In genomic region chr7:73967832-73968295, GRCh38 we compare ENCODE assay signal across 23 cellular contexts.
DNase-seq lines count a peak whose midpoint lies in the region; ATAC-seq, FAIRE-seq and TF ChIP-seq lines count a peak whose summit lies in the region.
"Had no signal": no experiment of that assay in that cellular context is flagged by ENCODE, and none has a peak within 500 bp of the region (broad histone marks: within the 10 kb centered on the region; RNA-seq: fewer than 3 reads in every experiment).

No MANE protein-coding gene starts in this region.

- H3K9me3 Mint-ChIP-seq in activated CD8-positive, alpha-beta memory T cell treated with anti-CD3 and anti-CD28 coated beads, Interleukin-2, amount 10 ng/mL, durations not matched to agents 7 days and 5 days (ENCODE audit: low read depth), result peaks cover 9% of the 10 kb centered on the region

- no peak overlapping the region for H3K27ac Mint-ChIP-seq in activated CD8-positive, alpha-beta memory T cell treated with anti-CD3 and anti-CD28 coated beads, Interleukin-2, amount 10 ng/mL, durations not matched to agents 7 days and 5 days
- H3K27ac Mint-ChIP-seq: CD4-positive, CD25-positive, alpha-beta regulatory T cell; HFFc6 had no signal

- no peak for TF ChIP-seq CTCF in kidney (IDR thresholded peaks at IDR 0.05; ENCODE audit: borderline replicate concordance, extremely low read depth, insufficient read depth)
- no peak for TF ChIP-seq CTCF in osteoblast (IDR thresholded peaks at IDR 0.05; ENCODE audit: extremely low read depth, low read depth, low read length)
- no peak for TF ChIP-seq CTCF in thoracic aorta (IDR thresholded peaks at IDR 0.05)
- TF ChIP-seq CTCF in RWPE1 (conservative IDR thresholded peaks at IDR 0.05; ENCODE audit: low read depth), result no peak

- H3K4me3 Mint-ChIP-seq in activated CD8-positive, alpha-beta memory T cell treated with anti-CD3 and anti-CD28 coated beads, Interleukin-2, amount 10 ng/mL, durations not matched to agents 7 days and 5 days, result no peak overlapping the region
- H3K4me3 Mint-ChIP-seq: CD4-positive, CD25-positive, alpha-beta regulatory T cell; HFFc6; IgD-negative memory B cell had no signal

- no peak overlapping the region for H3K4me2 ChIP-seq in osteoblast (ENCODE audit: insufficient read depth, low read length)

- no peaks in the 10 kb centered on the region for H3K36me3 ChIP-seq in kidney (ENCODE audit: control insufficient read depth in 1 of 2, insufficient read depth in 2 of 2, low read length in 2 of 2)
- no peaks in the 10 kb centered on the region for H3K36me3 ChIP-seq in osteoblast (ENCODE audit: insufficient read depth, low read length)
- no peaks in the 10 kb centered on the region for H3K36me3 ChIP-seq in thoracic aorta
- H3K36me3 ChIP-seq: Peyer's patch, SJSA1 had no signal

- no peaks in the 10 kb centered on the region for H3K27me3 Mint-ChIP-seq in activated CD8-positive, alpha-beta memory T cell treated with anti-CD3 and anti-CD28 coated beads, Interleukin-2, amount 10 ng/mL, durations not matched to agents 7 days and 5 days
- H3K27me3 Mint-ChIP-seq: CD4-positive, CD25-positive, alpha-beta regulatory T cell had no signal

- H3K36me3 Mint-ChIP-seq in activated CD8-positive, alpha-beta memory T cell treated with anti-CD3 and anti-CD28 coated beads, Interleukin-2, amount 10 ng/mL, durations not matched to agents 7 days and 5 days, result peaks cover 2% of the 10 kb centered on the region
- H3K36me3 Mint-ChIP-seq: CD4-positive, CD25-positive, alpha-beta regulatory T cell; IgD-negative memory B cell had no signal

- no peak overlapping the region for H3K9ac ChIP-seq in kidney (ENCODE audit: low read length in 2 of 2)
- H3K9ac ChIP-seq: GM23248 had no signal

- peak; percentile 23 for DNase-seq in activated CD8-positive, alpha-beta memory T cell treated with anti-CD3 and anti-CD28 coated beads, Interleukin-2, amount 10 ng/mL, durations not matched to agents 7 days and 5 days
- DNase-seq in kidney, result peak; percentile 57
- peak; percentile 8 for DNase-seq in osteoblast (ENCODE audit: insufficient read length, low spot score, missing footprints)
- DNase-seq in thoracic aorta (ENCODE audit: low spot score), result no peak
- no peak for DNase-seq in RWPE1 (ENCODE audit: low spot score)
- DNase-seq in NCI-H524 (lab: John Stamatoyannopoulos, UW), result no peak
- DNase-seq: CD4-positive, CD25-positive, alpha-beta regulatory T cell; COR-L47; DMS 273 treated with DMSO at 0.1 percent for 48 hours; DMS79 treated with DMSO at 0.1 percent for 48 hours; HFFc6; Karpas-422; NCI-H1105 treated with DMSO at 0.1 percent for 48 hours; NCI-H2029 treated with DMSO at 0.1 percent for 48 hours; NCI-H2171; NCI-H345; NCI-H524 treated with DMSO at 0.1 percent for 48 hours had no signal

- H3K9me3 ChIP-seq in kidney (ENCODE audit: control insufficient read depth in 1 of 2, low read length in 2 of 2), result peaks cover 0 to 12% of the 10 kb centered on the region in 2 donors
- no peaks in the 10 kb centered on the region for H3K9me3 ChIP-seq in osteoblast (ENCODE audit: low read depth, low read length)
- H3K9me3 ChIP-seq in thoracic aorta, result peaks cover 9% of the 10 kb centered on the region

- CTCF ChIA-PET in activated CD8-positive, alpha-beta memory T cell treated with anti-CD3 and anti-CD28 coated beads, Interleukin-2, amount 10 ng/mL, durations not matched to agents 7 days and 5 days (lab: Charles Lee), result no interaction called here
- CTCF ChIA-PET in RWPE1 (lab: Yijun Ruan, JAX), result no interaction called here

- H2AFZ ChIP-seq in osteoblast (ENCODE audit: low read length), result no peak overlapping the region
- H2AFZ ChIP-seq: GM23248 had no signal

- intact Hi-C loops in kidney (cut with DNase I), result no loop called here

- FAIRE-seq in kidney (lab: Jason Lieb, UNC), result no peak
- FAIRE-seq: GM12878 had no signal

- H3K4me1 ChIP-seq in kidney (ENCODE audit: control insufficient read depth in 1 of 2, insufficient read depth in 1 of 2, low read depth in 1 of 2, low read length in 2 of 2) (no peaks in the 10 kb centered on the region), osteoblast (ENCODE audit: insufficient read depth, low read length) (no peaks in the 10 kb centered on the region), thoracic aorta (ENCODE audit: control insufficient read depth in 1 of 2, low read depth in 2 of 2) (peaks cover 19 to 48% of the 10 kb centered on the region in 2 donors)
- H3K4me1 ChIP-seq: Peyer's patch, SJSA1 had no signal

- H3K4me3 ChIP-seq in kidney (ENCODE audit: low read length in 2 of 2) (no peak overlapping the region), osteoblast (ENCODE audit: insufficient read depth, low read length) (no peak overlapping the region), thoracic aorta (no peak overlapping the region)
- H3K4me3 ChIP-seq: GM12878, GM23248, Peyer's patch, SJSA1 had no signal

- POLR2A ChIA-PET in RWPE1 (lab: Yijun Ruan, JAX; ENCODE audit: low non-redundant PET), result no interaction called here

- H3K27ac ChIP-seq in kidney (ENCODE audit: low read depth in 2 of 2, low read length in 2 of 2), result no peak overlapping the region
- no peak overlapping the region for H3K27ac ChIP-seq in osteoblast (ENCODE audit: low read depth, low read length)
- H3K27ac ChIP-seq in thoracic aorta, result peak overlapping the region; percentile 46 to 79
- no peak overlapping the region for H3K27ac ChIP-seq in RWPE1
- H3K27ac ChIP-seq: GM23248, Peyer's patch, SJSA1 had no signal

- H3K79me2 ChIP-seq in osteoblast (ENCODE audit: insufficient read depth, low read length), result no peaks in the 10 kb centered on the region

- H3K4me1 Mint-ChIP-seq in activated CD8-positive, alpha-beta memory T cell treated with anti-CD3 and anti-CD28 coated beads, Interleukin-2, amount 10 ng/mL, durations not matched to agents 7 days and 5 days, result peaks cover 8% of the 10 kb centered on the region
- H3K4me1 Mint-ChIP-seq: CD4-positive, CD25-positive, alpha-beta regulatory T cell had no signal

- no peaks in the 10 kb centered on the region for H4K20me1 ChIP-seq in osteoblast (ENCODE audit: insufficient read depth, low read length)

- no peak for ATAC-seq in activated CD8-positive, alpha-beta memory T cell treated with anti-CD3 and anti-CD28 coated beads, Interleukin-2, amount 10 ng/mL, durations not matched to agents 7 days and 5 days
- ATAC-seq in thoracic aorta (ENCODE audit: insufficient number of reproducible peaks, low FRiP score, low read depth) (no peak), HG03378 (IDR thresholded peaks at IDR 0.05; ENCODE audit: unreplicated experiment) (no peak)
- ATAC-seq: GM12878 had no signal

- H3K27me3 ChIP-seq in osteoblast (ENCODE audit: insufficient read depth, low read length) (no peaks in the 10 kb centered on the region), thoracic aorta (replicated peaks; ENCODE audit: insufficient read depth) (no peaks in the 10 kb centered on the region)
- H3K27me3 ChIP-seq: Peyer's patch, SJSA1 had no signal

Comparison
In these comparisons a context has a peak if more than half of its experiments do, and no peak if none do; other contexts are left out.
1. DNase-seq: peak in activated CD8-positive, alpha-beta memory T cell treated with anti-CD3 and anti-CD28 coated beads, Interleukin-2, amount 10 ng/mL, durations not matched to agents 7 days and 5 days (single experiment), kidney (single experiment) and osteoblast (single experiment); none in thoracic aorta (single experiment), RWPE1 (single experiment) and NCI-H524 (0 of 2).
2. H3K27ac ChIP-seq: peak in thoracic aorta (2 of 2); none in kidney (0 of 2), osteoblast (single experiment) and RWPE1 (single experiment).